Comparison of ENCODE assay signal across 19 cellular contexts in the genomic region with DNA sequence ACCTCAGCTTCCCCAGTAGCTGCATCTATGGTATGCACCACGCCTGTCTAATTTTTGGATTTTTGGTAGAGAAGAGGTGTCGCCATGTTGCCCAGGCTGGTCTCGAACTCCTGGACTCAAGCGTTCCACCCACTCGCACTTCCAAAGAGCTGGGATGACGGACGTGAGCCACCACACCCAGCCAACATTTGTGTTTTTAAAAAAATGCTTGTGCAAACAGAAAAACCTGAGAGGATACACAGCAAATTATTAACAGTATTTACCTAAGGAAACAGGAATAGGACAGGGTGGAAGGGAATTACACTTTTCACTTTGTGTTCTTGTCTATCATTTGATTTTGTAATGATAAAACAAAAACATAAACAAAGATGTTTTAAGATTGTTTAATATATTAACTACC. TPM values are rescaled to one million over a fixed set of nuclear protein-coding genes. Genes with fewer than 3 reads are reported as not detected.
DNase-seq lines count a peak whose midpoint lies in the region; ATAC-seq and TF ChIP-seq lines count a peak whose summit lies in the region.
"Had no signal": no experiment of that assay in that cellular context is flagged by ENCODE, and none has a peak within 500 bp of the region (broad histone marks: within the 10 kb centered on the region; RNA-seq: fewer than 3 reads in every experiment).

No MANE protein-coding gene starts in this region.

- H3K36me3 Mint-ChIP-seq in WTC11 = peaks cover 32% of the 10 kb centered on the region
- H3K36me3 Mint-ChIP-seq in activated naive CD8-positive, alpha-beta T cell treated with anti-CD3 and anti-CD28 coated beads for 36 hours = peaks cover 19% of the 10 kb centered on the region
- H3K36me3 Mint-ChIP-seq in Calu3 (ENCODE audit: insufficient read depth, unreplicated experiment) = no peaks in the 10 kb centered on the region

- H3K9me3 Mint-ChIP-seq in WTC11 = no peaks in the 10 kb centered on the region
- no peaks in the 10 kb centered on the region for H3K9me3 Mint-ChIP-seq in activated naive CD8-positive, alpha-beta T cell treated with anti-CD3 and anti-CD28 coated beads for 36 hours
- H3K9me3 Mint-ChIP-seq in Calu3 (ENCODE audit: low read depth, unreplicated experiment) = no peaks in the 10 kb centered on the region
- H3K9me3 Mint-ChIP-seq: CD14-positive monocyte; CD4-positive, alpha-beta T cell; CD8-positive, alpha-beta memory T cell; HFFc6 had no signal

- BruUV-seq in Calu3 (replicated peaks; lab: Mats Ljungman, UMichigan) = no TSS peak

- intact Hi-C loops in Calu3 (cut with micrococcal nuclease; ENCODE audit: unreplicated experiment) = loop anchor here (5.0 to 10.0 kb wide), 2 partner anchors 532 to 590 kb away; no protein-coding TSS in a partner anchor

- no peak for ATAC-seq in WTC11
- no peak for ATAC-seq in activated CD4-positive, CD25-positive, alpha-beta regulatory T cell treated with anti-CD3 and anti-CD28 coated beads, Interleukin-2, amount 50 U/mL, for 24 hours

- H3K27ac Mint-ChIP-seq in WTC11 (peak overlapping the region; percentile 23; the same call in 1 of the 2 replicates), Calu3 (ENCODE audit: unreplicated experiment) (no peak overlapping the region)
- no peak overlapping the region for H3K27ac Mint-ChIP-seq in activated naive CD8-positive, alpha-beta T cell treated with anti-CD3 and anti-CD28 coated beads for 36 hours
- H3K27ac Mint-ChIP-seq: B cell; CD14-positive monocyte; CD4-positive, alpha-beta T cell; CD8-positive, alpha-beta memory T cell; HFFc6 had no signal

- H3K27ac ChIP-seq in 22Rv1 = peak overlapping the region; percentile 5; the same call in 1 of the 2 replicates
- H3K27ac ChIP-seq in C4-2B = peak overlapping the region; percentile 32
- H3K27ac ChIP-seq: BLaER1 had no signal

- POLR2A ChIA-PET in WTC11 (lab: Charles Lee) = no interaction called here

- H3K4me3 Mint-ChIP-seq in WTC11 (no peak overlapping the region), Calu3 (ENCODE audit: low read depth, unreplicated experiment) (no peak overlapping the region)
- H3K4me3 Mint-ChIP-seq in activated naive CD8-positive, alpha-beta T cell treated with anti-CD3 and anti-CD28 coated beads for 36 hours = no peak overlapping the region
- H3K4me3 Mint-ChIP-seq: B cell; CD14-positive monocyte; CD4-positive, alpha-beta T cell; CD8-positive, alpha-beta memory T cell; HFFc6 had no signal

- TF ChIP-seq CTCF in 22Rv1 (IDR thresholded peaks at IDR 0.05) (no peak), C4-2B (conservative IDR thresholded peaks at IDR 0.05) (no peak), WTC11 (IDR thresholded peaks at IDR 0.05) (no peak), Calu3 (IDR thresholded peaks at IDR 0.05; ENCODE audit: unreplicated experiment) (no peak)

- CTCF ChIA-PET in WTC11 (lab: Charles Lee) = no interaction called here
- CTCF ChIA-PET in Calu3 (lab: Charles Lee) = no interaction called here

- DNase-seq in NCI-H526 (lab: John Stamatoyannopoulos, UW) = peak; percentile 9 to 35
- no peak for DNase-seq in WTC11 (ENCODE audit: low spot score)
- DNase-seq in Kasumi-1 (lab: John Stamatoyannopoulos, UW) = no peak
- no peak for DNase-seq in activated naive CD8-positive, alpha-beta T cell treated with anti-CD3 and anti-CD28 coated beads for 36 hours
- DNase-seq in Calu3 = no peak
- DNase-seq: CD4-positive, alpha-beta T cell; CD8-positive, alpha-beta memory T cell; DMS153; DMS79 treated with DMSO at 0.1 percent for 48 hours; GF-D8; GOT3; HFFc6 had no signal

- H3K4me1 Mint-ChIP-seq in WTC11 (no peaks in the 10 kb centered on the region), Calu3 (ENCODE audit: low read depth, unreplicated experiment) (no peaks in the 10 kb centered on the region)
- no peaks in the 10 kb centered on the region for H3K4me1 Mint-ChIP-seq in activated naive CD8-positive, alpha-beta T cell treated with anti-CD3 and anti-CD28 coated beads for 36 hours
- H3K4me1 Mint-ChIP-seq: B cell, CD14-positive monocyte had no signal

- H3K27me3 Mint-ChIP-seq in WTC11 (ENCODE audit: low read depth) = no peaks in the 10 kb centered on the region
- no peaks in the 10 kb centered on the region for H3K27me3 Mint-ChIP-seq in activated naive CD8-positive, alpha-beta T cell treated with anti-CD3 and anti-CD28 coated beads for 36 hours
- no peaks in the 10 kb centered on the region for H3K27me3 Mint-ChIP-seq in Calu3 (ENCODE audit: unreplicated experiment)
- H3K27me3 Mint-ChIP-seq: B cell; CD4-positive, alpha-beta T cell; CD8-positive, alpha-beta memory T cell had no signal

TF ChIP-seq in WTC11, 78 proteins besides CTCF, POLR2A, EP300 and RAD21:
- TF ChIP-seq TCF7 (CRISPR knock-in tag; IDR thresholded peaks at IDR 0.05; ENCODE audit: low read depth) = no peak
- TF ChIP-seq NFATC4 (CRISPR knock-in tag; IDR thresholded peaks at IDR 0.05) = no peak
- TF ChIP-seq, protein P1, sequence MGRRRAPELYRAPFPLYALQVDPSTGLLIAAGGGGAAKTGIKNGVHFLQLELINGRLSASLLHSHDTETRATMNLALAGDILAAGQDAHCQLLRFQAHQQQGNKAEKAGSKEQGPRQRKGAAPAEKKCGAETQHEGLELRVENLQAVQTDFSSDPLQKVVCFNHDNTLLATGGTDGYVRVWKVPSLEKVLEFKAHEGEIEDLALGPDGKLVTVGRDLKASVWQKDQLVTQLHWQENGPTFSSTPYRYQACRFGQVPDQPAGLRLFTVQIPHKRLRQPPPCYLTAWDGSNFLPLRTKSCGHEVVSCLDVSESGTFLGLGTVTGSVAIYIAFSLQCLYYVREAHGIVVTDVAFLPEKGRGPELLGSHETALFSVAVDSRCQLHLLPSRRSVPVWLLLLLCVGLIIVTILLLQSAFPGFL (CRISPR knock-in tag; IDR thresholded peaks at IDR 0.05; ENCODE audit: borderline replicate concordance) = no peak
- TF ChIP-seq, protein P2, sequence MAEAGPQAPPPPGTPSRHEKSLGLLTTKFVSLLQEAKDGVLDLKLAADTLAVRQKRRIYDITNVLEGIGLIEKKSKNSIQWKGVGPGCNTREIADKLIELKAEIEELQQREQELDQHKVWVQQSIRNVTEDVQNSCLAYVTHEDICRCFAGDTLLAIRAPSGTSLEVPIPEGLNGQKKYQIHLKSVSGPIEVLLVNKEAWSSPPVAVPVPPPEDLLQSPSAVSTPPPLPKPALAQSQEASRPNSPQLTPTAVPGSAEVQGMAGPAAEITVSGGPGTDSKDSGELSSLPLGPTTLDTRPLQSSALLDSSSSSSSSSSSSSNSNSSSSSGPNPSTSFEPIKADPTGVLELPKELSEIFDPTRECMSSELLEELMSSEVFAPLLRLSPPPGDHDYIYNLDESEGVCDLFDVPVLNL (CRISPR knock-in tag; IDR thresholded peaks at IDR 0.05; ENCODE audit: borderline replicate concordance, low read depth) = no peak
- TF ChIP-seq, protein P3, sequence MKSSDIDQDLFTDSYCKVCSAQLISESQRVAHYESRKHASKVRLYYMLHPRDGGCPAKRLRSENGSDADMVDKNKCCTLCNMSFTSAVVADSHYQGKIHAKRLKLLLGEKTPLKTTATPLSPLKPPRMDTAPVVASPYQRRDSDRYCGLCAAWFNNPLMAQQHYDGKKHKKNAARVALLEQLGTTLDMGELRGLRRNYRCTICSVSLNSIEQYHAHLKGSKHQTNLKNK (CRISPR knock-in tag; IDR thresholded peaks at IDR 0.05) = no peak
- no peak for TF ChIP-seq GTF2I (CRISPR knock-in tag; conservative IDR thresholded peaks at IDR 0.05)
- TF ChIP-seq, protein P4, sequence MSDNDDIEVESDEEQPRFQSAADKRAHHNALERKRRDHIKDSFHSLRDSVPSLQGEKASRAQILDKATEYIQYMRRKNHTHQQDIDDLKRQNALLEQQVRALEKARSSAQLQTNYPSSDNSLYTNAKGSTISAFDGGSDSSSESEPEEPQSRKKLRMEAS (CRISPR knock-in tag; IDR thresholded peaks at IDR 0.05) = no peak
- TF ChIP-seq ZNF138 (CRISPR knock-in tag; conservative IDR thresholded peaks at IDR 0.05) = no peak
- TF ChIP-seq NFYB (CRISPR knock-in tag; conservative IDR thresholded peaks at IDR 0.05; ENCODE audit: low read depth) = no peak
- TF ChIP-seq OVOL2 (CRISPR knock-in tag; IDR thresholded peaks at IDR 0.05; ENCODE audit: borderline replicate concordance) = no peak
- TF ChIP-seq, protein P5, sequence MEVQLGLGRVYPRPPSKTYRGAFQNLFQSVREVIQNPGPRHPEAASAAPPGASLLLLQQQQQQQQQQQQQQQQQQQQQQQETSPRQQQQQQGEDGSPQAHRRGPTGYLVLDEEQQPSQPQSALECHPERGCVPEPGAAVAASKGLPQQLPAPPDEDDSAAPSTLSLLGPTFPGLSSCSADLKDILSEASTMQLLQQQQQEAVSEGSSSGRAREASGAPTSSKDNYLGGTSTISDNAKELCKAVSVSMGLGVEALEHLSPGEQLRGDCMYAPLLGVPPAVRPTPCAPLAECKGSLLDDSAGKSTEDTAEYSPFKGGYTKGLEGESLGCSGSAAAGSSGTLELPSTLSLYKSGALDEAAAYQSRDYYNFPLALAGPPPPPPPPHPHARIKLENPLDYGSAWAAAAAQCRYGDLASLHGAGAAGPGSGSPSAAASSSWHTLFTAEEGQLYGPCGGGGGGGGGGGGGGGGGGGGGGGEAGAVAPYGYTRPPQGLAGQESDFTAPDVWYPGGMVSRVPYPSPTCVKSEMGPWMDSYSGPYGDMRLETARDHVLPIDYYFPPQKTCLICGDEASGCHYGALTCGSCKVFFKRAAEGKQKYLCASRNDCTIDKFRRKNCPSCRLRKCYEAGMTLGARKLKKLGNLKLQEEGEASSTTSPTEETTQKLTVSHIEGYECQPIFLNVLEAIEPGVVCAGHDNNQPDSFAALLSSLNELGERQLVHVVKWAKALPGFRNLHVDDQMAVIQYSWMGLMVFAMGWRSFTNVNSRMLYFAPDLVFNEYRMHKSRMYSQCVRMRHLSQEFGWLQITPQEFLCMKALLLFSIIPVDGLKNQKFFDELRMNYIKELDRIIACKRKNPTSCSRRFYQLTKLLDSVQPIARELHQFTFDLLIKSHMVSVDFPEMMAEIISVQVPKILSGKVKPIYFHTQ (CRISPR knock-in tag; IDR thresholded peaks at IDR 0.05) = no peak
- TF ChIP-seq ZNF423 (CRISPR knock-in tag; IDR thresholded peaks at IDR 0.05) = no peak
- no peak for TF ChIP-seq ETV6 (CRISPR knock-in tag; IDR thresholded peaks at IDR 0.05)
- TF ChIP-seq TEAD4 (CRISPR knock-in tag; IDR thresholded peaks at IDR 0.05) = no peak
TF ChIP-seq in WTC11: peak in this region for 0.

RNA-seq across cellular contexts. Expression of a gene that starts 25.1 kb away (rescaled TPM):
- total RNA-seq in WTC11 (2021) = 28.1 to 31.8 TPM (median 28.7 TPM) in 3 replicates
- total RNA-seq in activated naive CD8-positive, alpha-beta T cell treated with anti-CD3 and anti-CD28 coated beads for 36 hours = 10 to 100 TPM; 48.1 to 49.9 TPM
- 31.3 and 32.6 TPM in 2 replicates for total RNA-seq in Calu3 (2022)

RNA-seq across cellular contexts. Expression of a gene that starts 56.8 kb away (rescaled TPM):
- total RNA-seq in WTC11 (2021) (0.42 to 1.9 TPM (median 1.2 TPM) in 3 replicates), Calu3 (2022) (0.28 and 0.61 TPM in 2 replicates)
- not detected for total RNA-seq in activated naive CD8-positive, alpha-beta T cell treated with anti-CD3 and anti-CD28 coated beads for 36 hours
- total RNA-seq: CD4-positive, alpha-beta T cell; G401; HFFc6 had no signal

Comparison
In these comparisons a context has a peak if more than half of its experiments do, and no peak if none do; other contexts are left out.
1. DNase-seq: peak in NCI-H526 (2 of 2); none in WTC11 (single experiment), Kasumi-1 (0 of 2), activated naive CD8-positive, alpha-beta T cell treated with anti-CD3 and anti-CD28 coated beads for 36 hours (single experiment) and Calu3 (single experiment).